ENCODE assay signal across 14 cellular contexts in genomic region chr6:157241411-157241979, GRCh38.
A peak's percentile ranks its signal among the peaks of the same experiment; 100 is the strongest.
DNase-seq lines count a peak whose midpoint lies in the region; ATAC-seq and TF ChIP-seq lines count a peak whose summit lies in the region.
"Had no signal": no experiment of that assay in that cellular context is flagged by ENCODE, and none has a peak within 500 bp of the region (broad histone marks: within the 10 kb centered on the region; RNA-seq: fewer than 3 reads in every experiment).

No MANE protein-coding gene starts in this region.

- H3K36me3 ChIP-seq in heart left ventricle (no peaks in the 10 kb centered on the region), mucosa of rectum (ENCODE audit: control insufficient read depth in 2 of 2, insufficient read depth in 2 of 2, low read length in 2 of 2) (no peaks in the 10 kb centered on the region), aorta (ENCODE audit: control insufficient read depth in 1 of 2, insufficient read depth in 2 of 2, low read length in 1 of 2) (no peaks in the 10 kb centered on the region)
- H3K36me3 ChIP-seq: SJCRH30 had no signal

- WGBS in heart left ventricle, 4 donors = 69 to 73% (median 72%) methylated on average over 8 of the region's 8 CpGs
- 44 to 46% methylated on average over 8 of the region's 8 CpGs for WGBS in aorta, 2 donors

- H3K9me3 ChIP-seq in heart left ventricle = no peaks in the 10 kb centered on the region
- H3K9me3 ChIP-seq in mucosa of rectum (ENCODE audit: control insufficient read depth in 2 of 2, low read length in 2 of 2) = no peaks in the 10 kb centered on the region
- H3K9me3 ChIP-seq in aorta (ENCODE audit: control insufficient read depth, low read length) = no peaks in the 10 kb centered on the region
- H3K9me3 ChIP-seq: SJCRH30 had no signal

- TF ChIP-seq POLR2A in heart left ventricle (IDR thresholded peaks at IDR 0.05) = no peak

- H3K4me1 ChIP-seq in heart left ventricle (peaks cover 0 to 54% (median 22%) of the 10 kb centered on the region in 12 donors), mucosa of rectum (ENCODE audit: control insufficient read depth in 2 of 2, insufficient read depth in 2 of 2, low read length in 2 of 2) (peaks cover 24 to 34% of the 10 kb centered on the region in 2 donors), aorta (ENCODE audit: control insufficient read depth in 1 of 2, insufficient read depth in 2 of 2, low read length in 2 of 2) (peaks cover 0 to 2% of the 10 kb centered on the region in 2 donors)
- H3K4me1 ChIP-seq: SJCRH30 had no signal

- peak overlapping the region; percentile 52 to 61 for H3K9ac ChIP-seq in mucosa of rectum (ENCODE audit: low read depth in 1 of 2, low read length in 2 of 2)

- H3K27ac ChIP-seq in heart left ventricle (peak overlapping the region in 9 of 12 donors; percentile 27 to 73 (median 56)), cingulate gyrus (ENCODE audit: low read depth, low read length) (peak overlapping the region; percentile 49), mucosa of rectum (ENCODE audit: low read depth in 2 of 2, low read length in 2 of 2) (peak overlapping the region; percentile 77 to 85), aorta (ENCODE audit: low read depth in 1 of 2, low read length in 2 of 2) (peak overlapping the region; percentile 90 to 94)
- H3K27ac ChIP-seq: SJCRH30 had no signal

- peak in 2 of 4 donors; percentile 19 to 24 for ATAC-seq in heart left ventricle
- ATAC-seq in Right ventricle myocardium inferior = no peak
- peak; percentile 1 for ATAC-seq in aorta (ENCODE audit: low FRiP score)

- intact Hi-C loops in heart left ventricle (cut with DNase I) (no loop called here), Right ventricle myocardium inferior (cut with DNase I) (no loop called here), aorta (cut with DNase I) (no loop called here)

- DNase-seq in heart left ventricle (peak in 1 of 5 donors; percentile 27), Right ventricle myocardium inferior (ENCODE audit: missing footprints) (no peak), aorta (peak; percentile 48 to 76), DMS153 (lab: John Stamatoyannopoulos, UW) (no peak), globus pallidus (ENCODE audit: low spot score) (no peak), T-helper 2 cell (no peak)
- DNase-seq: activated naive CD4-positive, alpha-beta T cell treated with anti-CD3 and anti-CD28 coated beads for 36 hours; central memory CD4-positive, alpha-beta T cell; mesenchymal stem cell; NCI-H1417 treated with DMSO at 0.1 percent for 48 hours; NCI-H526 treated with DMSO at 0.1 percent for 48 hours; SJCRH30 had no signal

- H3K4me3 ChIP-seq in heart left ventricle = no peak overlapping the region
- peak overlapping the region in 1 of 2 donors; percentile 26 for H3K4me3 ChIP-seq in mucosa of rectum (ENCODE audit: low read length in 2 of 2)
- no peak overlapping the region for H3K4me3 ChIP-seq in aorta (ENCODE audit: low read length in 2 of 2)

- H3K27me3 ChIP-seq in heart left ventricle = peaks cover 0 to 6% (median 0%) of the 10 kb centered on the region in 9 donors
- H3K27me3 ChIP-seq in mucosa of rectum (ENCODE audit: control insufficient read depth in 2 of 2, insufficient read depth in 2 of 2, low read length in 2 of 2) = peaks cover 0 to 2% of the 10 kb centered on the region in 2 donors
- no peaks in the 10 kb centered on the region for H3K27me3 ChIP-seq in aorta (ENCODE audit: control insufficient read depth in 1 of 2, insufficient read depth in 2 of 2, low read length in 1 of 2)
- H3K27me3 ChIP-seq: SJCRH30 had no signal

- TF ChIP-seq CTCF in heart left ventricle (IDR thresholded peaks at IDR 0.05) = no peak

Comparison
In these comparisons a context has a peak if more than half of its experiments do, and no peak if none do; other contexts are left out.
1. DNase-seq: peak in aorta (2 of 2); none in Right ventricle myocardium inferior (single experiment), DMS153 (single experiment), globus pallidus (single experiment) and T-helper 2 cell (0 of 5).
2. Peak in every context shown above with its lines, with median percentiles within 50 percentile points of each other: H3K27ac ChIP-seq.